In genomic region chr22:43562843-43563242, GRCh38 we compare ENCODE assay signal across 1 cellular context.
TF ChIP-seq lines count a peak whose summit lies in the region.

No MANE protein-coding gene starts in this region.

TF ChIP-seq in GM23338, 12 proteins besides CTCF, POLR2A, EP300 and RAD21:
- no peak for TF ChIP-seq ZNF462 (CRISPR knock-in tag; IDR thresholded peaks at IDR 0.05)
- no peak for TF ChIP-seq STAT1 (IDR thresholded peaks at IDR 0.05; ENCODE audit: unreplicated experiment)
- no peak for TF ChIP-seq ETS1 (IDR thresholded peaks at IDR 0.05)
- no peak for TF ChIP-seq JUNB (IDR thresholded peaks at IDR 0.05; ENCODE audit: unreplicated experiment)
- no peak for TF ChIP-seq CREB1 (CRISPR knock-in tag; IDR thresholded peaks at IDR 0.05; ENCODE audit: low read depth)
- no peak for TF ChIP-seq ZNF331 (CRISPR knock-in tag; IDR thresholded peaks at IDR 0.05; ENCODE audit: low read depth)
- no peak for TF ChIP-seq POLR2AphosphoS5 (IDR thresholded peaks at IDR 0.05; ENCODE audit: low read depth)
- TF ChIP-seq EZH2phosphoT487 (IDR thresholded peaks at IDR 0.05; ENCODE audit: unreplicated experiment) = no peak
- no peak for TF ChIP-seq REST (IDR thresholded peaks at IDR 0.05; ENCODE audit: unreplicated experiment)
- TF ChIP-seq NANOG (IDR thresholded peaks at IDR 0.05; ENCODE audit: borderline replicate concordance) = no peak
- TF ChIP-seq ZNF114 (CRISPR knock-in tag; IDR thresholded peaks at IDR 0.05) = no peak
- no peak for TF ChIP-seq EZH2 (IDR thresholded peaks at IDR 0.05; ENCODE audit: low read depth, unreplicated experiment)
